Comparison of ENCODE assay signal across 8 cellular contexts in the genomic region with DNA sequence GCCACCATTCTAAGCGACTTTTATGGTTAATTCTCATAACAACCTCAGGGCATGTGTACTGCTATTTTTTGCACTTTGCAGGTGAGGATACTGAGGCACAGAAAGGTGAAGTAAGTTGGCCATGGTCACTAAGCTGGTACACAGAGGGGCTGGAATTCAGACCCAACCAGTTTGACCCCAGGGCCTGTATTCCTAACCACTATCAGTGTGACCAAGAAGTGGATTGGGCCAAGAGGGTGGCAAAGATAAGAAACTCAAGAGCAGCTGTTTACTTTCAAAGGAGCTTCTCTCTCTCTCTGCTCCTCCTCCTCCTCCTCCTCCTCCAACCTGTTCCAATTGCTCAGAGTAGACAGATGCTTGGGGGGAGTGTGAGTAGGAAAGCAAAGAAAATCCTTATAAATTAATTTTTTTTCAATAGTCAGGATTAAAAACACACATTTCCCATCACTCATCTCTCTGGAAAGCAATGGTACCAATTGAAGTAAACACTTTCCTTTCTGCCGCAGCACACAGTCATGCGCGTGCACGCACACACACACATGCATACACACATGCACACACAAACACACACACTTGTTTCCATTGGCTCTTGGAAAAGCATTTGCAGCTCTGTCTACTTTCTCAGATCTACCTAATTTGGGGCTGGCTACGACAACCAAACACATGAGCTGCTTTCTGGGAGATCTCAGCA.
"Had no signal": no experiment of that assay in that cellular context is flagged by ENCODE, and none has a peak within 500 bp of the region (broad histone marks: within the 10 kb centered on the region; RNA-seq: fewer than 3 reads in every experiment).

No MANE protein-coding gene starts in this region.

- H3K27ac Mint-ChIP-seq: IgD-negative memory B cell had no signal

- H3K27ac ChIP-seq: HL-60 had no signal

- FAIRE-seq: H54, HepG2 had no signal

- ATAC-seq: HepG2 had no signal

- H3K4me3 Mint-ChIP-seq: H9, IgD-negative memory B cell had no signal

- H3K36me3 Mint-ChIP-seq: IgD-negative memory B cell had no signal

- DNase-seq: GOT3, H9, HCEC 1CT, KBM-7 had no signal

- H3K27me3 Mint-ChIP-seq: IgD-negative memory B cell had no signal

- H3K4me1 Mint-ChIP-seq: IgD-negative memory B cell had no signal
